Comparison of ENCODE assay signal across 13 cellular contexts in the genomic region with DNA sequence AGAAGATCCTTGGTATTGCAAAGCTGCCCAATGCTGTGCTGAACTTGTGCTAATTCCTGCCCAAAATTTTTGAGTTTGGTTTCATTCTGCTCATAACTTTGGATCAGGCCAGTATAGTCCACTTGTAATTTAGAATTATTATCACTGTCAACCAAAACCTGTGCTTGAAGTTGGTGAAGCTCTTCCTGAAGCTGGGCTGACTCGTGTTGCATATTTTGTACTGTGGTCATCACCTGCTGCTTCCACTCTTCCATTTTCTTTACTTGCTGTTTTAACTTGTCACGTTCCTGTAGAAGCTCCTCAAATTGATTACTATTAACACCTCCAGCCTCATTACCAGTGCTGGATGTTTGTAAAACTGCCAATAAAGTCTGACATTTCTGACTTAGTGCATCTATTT. TPM values are rescaled to one million over a fixed set of nuclear protein-coding genes. Genes with fewer than 3 reads are reported as not detected.
"Had no signal": no experiment of that assay in that cellular context is flagged by ENCODE, and none has a peak within 500 bp of the region (broad histone marks: within the 10 kb centered on the region; RNA-seq: fewer than 3 reads in every experiment).

No MANE protein-coding gene starts in this region.

- H3K4me1 ChIP-seq: right atrium auricular region, tibial nerve had no signal

- H3K4me3 Mint-ChIP-seq: natural killer cell treated with Interleukin-12 subunit alpha and Interleukin-12 subunit beta and Interleukin-15 and Interleukin-18, amount 100 ng/mL, for 72 hours; stimulated activated memory B cell treated with anti-CD40 and anti-IgM and Interleukin-4, amounts not matched to agents 10 μg/mL and 1 μg/mL and 100 μg/mL, for 72 hours had no signal

- ATAC-seq: activated T-cell treated with anti-CD3 and anti-CD28 coated beads, Interleukin-2, amount 50 U/mL, for 72 hours; mucosa of descending colon; natural killer cell treated with Interleukin-12 subunit alpha and Interleukin-12 subunit beta and Interleukin-15 and Interleukin-18, amount 100 ng/mL, for 72 hours; stimulated activated memory B cell treated with anti-CD40 and anti-IgM and Interleukin-4, amounts not matched to agents 10 μg/mL and 1 μg/mL and 100 μg/mL, for 72 hours had no signal

- H3K27me3 Mint-ChIP-seq: central memory CD8-positive, alpha-beta T cell; natural killer cell treated with Interleukin-12 subunit alpha and Interleukin-12 subunit beta and Interleukin-15 and Interleukin-18, amount 100 ng/mL, for 72 hours; stimulated activated memory B cell treated with anti-CD40 and anti-IgM and Interleukin-4, amounts not matched to agents 10 μg/mL and 1 μg/mL and 100 μg/mL, for 72 hours had no signal

- H3K9me3 ChIP-seq: mucosa of descending colon, right atrium auricular region, tibial nerve had no signal

- H3K27ac ChIP-seq: epithelial cell of prostate, right atrium auricular region, tibial nerve had no signal

- H3K27ac Mint-ChIP-seq: natural killer cell treated with Interleukin-12 subunit alpha and Interleukin-12 subunit beta and Interleukin-15 and Interleukin-18, amount 100 ng/mL, for 72 hours; stimulated activated memory B cell treated with anti-CD40 and anti-IgM and Interleukin-4, amounts not matched to agents 10 μg/mL and 1 μg/mL and 100 μg/mL, for 72 hours had no signal

- H3K4me3 ChIP-seq: mucosa of descending colon, right atrium auricular region, tibial nerve had no signal

- DNase-seq: activated CD4-positive, CD25-positive, alpha-beta regulatory T cell; activated gamma-delta T cell treated with Interleukin-2 at 50 U/mL for 16 hours; activated T-cell treated with anti-CD3 and anti-CD28 coated beads, Interleukin-2, amount 50 U/mL, for 72 hours; cortex of kidney; effector memory CD4-positive, alpha-beta T cell; mucosa of descending colon; nucleus accumbens had no signal

- H3K9me3 Mint-ChIP-seq: activated T-cell treated with anti-CD3 and anti-CD28 coated beads, Interleukin-2, amount 50 U/mL, for 72 hours; central memory CD8-positive, alpha-beta T cell; natural killer cell treated with Interleukin-12 subunit alpha and Interleukin-12 subunit beta and Interleukin-15 and Interleukin-18, amount 100 ng/mL, for 72 hours; stimulated activated memory B cell treated with anti-CD40 and anti-IgM and Interleukin-4, amounts not matched to agents 10 μg/mL and 1 μg/mL and 100 μg/mL, for 72 hours had no signal

- H3K27me3 ChIP-seq: right atrium auricular region, tibial nerve had no signal

RNA-seq across cellular contexts. Expression of gene FBLN5, which starts 56.6 kb away (rescaled TPM):
- total RNA-seq: natural killer cell treated with Interleukin-12 subunit alpha and Interleukin-12 subunit beta and Interleukin-15 and Interleukin-18, amount 100 ng/mL, for 72 hours had no signal
